15 cellular contexts compared by ENCODE assay signal in genomic region chr4:100367451-100367850, GRCh38.
"Had no signal": no experiment of that assay in that cellular context is flagged by ENCODE, and none has a peak within 500 bp of the region (broad histone marks: within the 10 kb centered on the region; RNA-seq: fewer than 3 reads in every experiment).

No MANE protein-coding gene starts in this region.

- H3K4me2 ChIP-seq: SK-N-SH had no signal

- H3K27ac ChIP-seq: colonic mucosa, epithelial cell of prostate, left lung, testis had no signal

- H3K36me3 ChIP-seq: colonic mucosa, left lung had no signal

- H3K9me3 ChIP-seq: colonic mucosa, left lung, SK-N-SH, testis had no signal

- H3K4me3 ChIP-seq: colonic mucosa, left lung, testis had no signal

- H3K36me3 Mint-ChIP-seq: activated CD8-positive, alpha-beta memory T cell treated with anti-CD3 and anti-CD28 coated beads, Interleukin-2, amount 10 ng/mL, durations not matched to agents 7 days and 5 days; memory B cell had no signal

- H3K4me3 Mint-ChIP-seq: activated CD8-positive, alpha-beta memory T cell treated with anti-CD3 and anti-CD28 coated beads, Interleukin-2, amount 10 ng/mL, durations not matched to agents 7 days and 5 days; memory B cell; nephron; stimulated activated naive CD8-positive, alpha-beta T cell treated with anti-CD3 and anti-CD28 coated beads, Interleukin-15, amount 100 ng/mL, for 72 hours had no signal

- H3K27me3 ChIP-seq: colonic mucosa, left lung, testis had no signal

- H3K27ac Mint-ChIP-seq: activated CD8-positive, alpha-beta memory T cell treated with anti-CD3 and anti-CD28 coated beads, Interleukin-2, amount 10 ng/mL, durations not matched to agents 7 days and 5 days; memory B cell; nephron; stimulated activated naive CD8-positive, alpha-beta T cell treated with anti-CD3 and anti-CD28 coated beads, Interleukin-15, amount 100 ng/mL, for 72 hours had no signal

- H3K9me3 Mint-ChIP-seq: memory B cell; nephron; stimulated activated naive CD8-positive, alpha-beta T cell treated with anti-CD3 and anti-CD28 coated beads, Interleukin-15, amount 100 ng/mL, for 72 hours had no signal

- H3K27me3 Mint-ChIP-seq: stimulated activated naive CD8-positive, alpha-beta T cell treated with anti-CD3 and anti-CD28 coated beads, Interleukin-15, amount 100 ng/mL, for 72 hours had no signal

- H3K4me1 Mint-ChIP-seq: activated CD8-positive, alpha-beta memory T cell treated with anti-CD3 and anti-CD28 coated beads, Interleukin-2, amount 10 ng/mL, durations not matched to agents 7 days and 5 days; memory B cell; nephron; stimulated activated naive CD8-positive, alpha-beta T cell treated with anti-CD3 and anti-CD28 coated beads, Interleukin-15, amount 100 ng/mL, for 72 hours had no signal

- H3K4me1 ChIP-seq: colonic mucosa, left lung, testis had no signal

- H3K9ac ChIP-seq: SK-N-SH had no signal

- DNase-seq: activated CD4-positive, alpha-beta T cell treated with anti-CD3 and anti-CD28 coated beads for 1 hour; activated CD4-positive, alpha-beta T cell treated with anti-CD3 and anti-CD28 coated beads, Interleukin-2, amount 50 U/mL, for 48 hours; activated CD8-positive, alpha-beta memory T cell treated with anti-CD3 and anti-CD28 coated beads, Interleukin-2, amount 10 ng/mL, durations not matched to agents 7 days and 5 days; activated T-cell treated with anti-CD3 and anti-CD28 coated beads, Interleukin-2, amount 50 U/mL, for 48 hours; colonic mucosa; effector CD8-positive, alpha-beta T cell; head of caudate nucleus; left lung; SK-N-SH; stimulated activated CD4-positive, alpha-beta T cell treated with anti-CD3 and anti-CD28 coated beads, Interleukin-4, amount 100 ng/mL, for 4 hours; stimulated activated naive CD8-positive, alpha-beta T cell treated with anti-CD3 and anti-CD28 coated beads, Interleukin-15, amount 100 ng/mL, for 72 hours; testis had no signal
